ENCODE assay signal across 20 cellular contexts in the genomic region with DNA sequence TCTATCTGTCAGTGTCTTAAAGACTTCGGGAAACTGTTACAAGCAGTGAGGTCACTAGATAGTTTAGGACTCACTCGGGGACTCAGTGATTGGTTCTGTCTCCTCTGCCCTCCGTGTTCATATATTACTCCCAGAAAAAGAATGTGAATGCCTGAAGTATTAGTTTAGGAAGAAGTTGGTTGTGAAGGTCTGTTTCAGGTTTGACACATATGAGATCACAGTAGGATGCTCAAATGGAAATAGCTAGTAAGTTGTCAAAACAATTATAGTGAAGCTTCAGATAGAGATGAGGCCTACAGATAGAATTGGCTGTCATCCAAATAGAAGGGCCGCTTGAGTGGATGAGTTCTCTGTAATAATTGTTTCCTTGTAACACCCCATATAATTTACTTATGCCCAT.
DNase-seq lines count a peak whose midpoint lies in the region; ATAC-seq and TF ChIP-seq lines count a peak whose summit lies in the region.
"Had no signal": no experiment of that assay in that cellular context is flagged by ENCODE, and none has a peak within 500 bp of the region (broad histone marks: within the 10 kb centered on the region; RNA-seq: fewer than 3 reads in every experiment).

No MANE protein-coding gene starts in this region.

- no peak overlapping the region for H4K8ac ChIP-seq in IMR-90 (ENCODE audit: low read depth in 2 of 2, low read length in 2 of 2)

- H3K27me3 Mint-ChIP-seq in CD8-positive, alpha-beta T cell (ENCODE audit: low read depth) = no peaks in the 10 kb centered on the region
- H3K27me3 Mint-ChIP-seq: activated CD4-positive, alpha-beta T cell treated with anti-CD3 and anti-CD28 coated beads, Interleukin-2, amount 10 ng/mL, durations not matched to agents 24 days and 14 days had no signal

- dilution Hi-C loops in IMR-90 (cut with HindIII; ENCODE audit: low sequenced_read_pairs, unreplicated experiment) = no loop called here

- H3K9me3 Mint-ChIP-seq in CD8-positive, alpha-beta T cell = peaks cover 5% of the 10 kb centered on the region

- no peak overlapping the region for H2BK5ac ChIP-seq in IMR-90 (ENCODE audit: low read depth, low read length, poor library complexity, severe bottlenecking)

- H3K4ac ChIP-seq in IMR-90 (ENCODE audit: low read depth, low read length) = no peak overlapping the region

- H2AFZ ChIP-seq in IMR-90 (replicated peaks; ENCODE audit: low read length, poor library complexity) = no peak overlapping the region
- H2AFZ ChIP-seq: hepatocyte had no signal

- ATAC-seq in CD8-positive, alpha-beta T cell = no peak
- ATAC-seq in IMR-90 (ENCODE audit: low read depth) (peak; percentile 42), HG02884 (IDR thresholded peaks at IDR 0.05; ENCODE audit: unreplicated experiment) (no peak)
- ATAC-seq: PC-3 had no signal

- H4K5ac ChIP-seq in IMR-90 (ENCODE audit: low read depth, low read length) = no peak overlapping the region

- H3K4me1 Mint-ChIP-seq in CD8-positive, alpha-beta T cell (ENCODE audit: low read depth) = peaks cover 23% of the 10 kb centered on the region

- H3K4me1 ChIP-seq in CD8-positive, alpha-beta T cell (ENCODE audit: insufficient read depth, low read length) = no peaks in the 10 kb centered on the region
- peaks cover 5% of the 10 kb centered on the region for H3K4me1 ChIP-seq in IMR-90 (ENCODE audit: control insufficient read depth, insufficient read depth, low read length)
- H3K4me1 ChIP-seq: thyroid gland had no signal

- no peak for DNase-seq in CD8-positive, alpha-beta T cell
- DNase-seq in IMR-90 = peak; percentile 69
- peak; percentile 48 to 62 for DNase-seq in foreskin fibroblast
- DNase-seq in GM20000 (ENCODE audit: low spot score) = no peak
- no peak for DNase-seq in central memory CD4-positive, alpha-beta T cell
- no peak for DNase-seq in activated CD4-positive, alpha-beta T cell treated with anti-CD3 and anti-CD28 coated beads for 48 hours
- DNase-seq: activated CD4-positive, alpha-beta T cell treated with anti-CD3 and anti-CD28 coated beads, Interleukin-2, amount 10 ng/mL, durations not matched to agents 24 days and 14 days; activated naive CD4-positive, alpha-beta T cell treated with anti-CD3 and anti-CD28 coated beads, Interleukin-2, amount 50 U/mL, for 16 hours; activated T-cell treated with anti-CD3 and anti-CD28 coated beads, Interleukin-2, amount 50 U/mL, for 1 hour; HCEC 1CT; kidney; NCI-H524 treated with DMSO at 0.1 percent for 48 hours; nephron progenitor cell; PC-3; T1000; thyroid gland had no signal

- intact Hi-C loops in CD8-positive, alpha-beta T cell (cut with DNase I, micrococcal nuclease) = no loop called here
- intact Hi-C loops in IMR-90 (cut with micrococcal nuclease) = no loop called here

- H3K9ac ChIP-seq in IMR-90 (ENCODE audit: low read depth, low read length) = no peak overlapping the region
- H3K9ac ChIP-seq: BLaER1 treated with 17β-estradiol and CSF1 and Interleukin-3, amounts not matched to agents 10 nM and 100 nM had no signal

- no peak overlapping the region for H3K4me2 ChIP-seq in IMR-90 (ENCODE audit: low read depth, low read length)
- H3K4me2 ChIP-seq: BLaER1 treated with 17β-estradiol and CSF1 and Interleukin-3, amounts not matched to agents 10 nM and 100 nM; hepatocyte had no signal

- CTCF ChIA-PET in CD8-positive, alpha-beta T cell (lab: Charles Lee) = interaction anchor here (1.0 kb wide), 1 partner anchor 11 kb away, joined by 3 read pairs; no protein-coding TSS in a partner anchor
- CTCF ChIA-PET in IMR-90 (lab: Yijun Ruan, JAX) = interaction anchor here (1.6 kb wide), 1 partner anchor 784 kb away, joined by 3 read pairs; no protein-coding TSS in a partner anchor

- no peaks in the 10 kb centered on the region for H3K36me3 ChIP-seq in CD8-positive, alpha-beta T cell (ENCODE audit: insufficient read depth, low read length)
- no peaks in the 10 kb centered on the region for H3K36me3 ChIP-seq in IMR-90 (ENCODE audit: control insufficient read depth, insufficient read depth, low read length)
- H3K36me3 ChIP-seq: thyroid gland had no signal

- H4K91ac ChIP-seq in IMR-90 (ENCODE audit: insufficient read depth, low read depth, low read length) = no peak overlapping the region

- H3K18ac ChIP-seq in IMR-90 (ENCODE audit: low read depth, low read length) = no peak overlapping the region

- POLR2A ChIA-PET in CD8-positive, alpha-beta T cell (lab: Charles Lee) = interaction anchor here (1.4 kb wide), 1 partner anchor 16 kb away, joined by 3 read pairs; no protein-coding TSS in a partner anchor
- POLR2A ChIA-PET in IMR-90 (lab: Charles Lee; ENCODE audit: unreplicated experiment) = no interaction called here

- H3K4me3 Mint-ChIP-seq in CD8-positive, alpha-beta T cell = no peak overlapping the region
- H3K4me3 Mint-ChIP-seq: activated CD4-positive, alpha-beta T cell treated with anti-CD3 and anti-CD28 coated beads, Interleukin-2, amount 10 ng/mL, durations not matched to agents 24 days and 14 days; nephron progenitor cell had no signal

- no peak overlapping the region for H2BK15ac ChIP-seq in IMR-90 (ENCODE audit: low read depth, low read length)

- no peaks in the 10 kb centered on the region for H4K20me1 ChIP-seq in IMR-90 (ENCODE audit: insufficient read depth, low read length)

- WGBS in IMR-90 (ENCODE audit: extremely low coverage in 2 of 2, insufficient read length in 1 of 2), 2 experiments = no CpG with 5 or more reads among the region's 4 CpGs

- peak overlapping the region; percentile 16 for H3K27ac Mint-ChIP-seq in CD8-positive, alpha-beta T cell
- H3K27ac Mint-ChIP-seq: activated CD4-positive, alpha-beta T cell treated with anti-CD3 and anti-CD28 coated beads, Interleukin-2, amount 10 ng/mL, durations not matched to agents 24 days and 14 days; nephron progenitor cell had no signal

- H3K79me1 ChIP-seq in IMR-90 (ENCODE audit: low read depth in 1 of 2, low read length in 2 of 2) = no peaks in the 10 kb centered on the region

- no peak for TF ChIP-seq POLR2A in IMR-90 (IDR thresholded peaks at IDR 0.05; ENCODE audit: low read depth, low read length)

- no peak overlapping the region for H2BK120ac ChIP-seq in IMR-90 (ENCODE audit: low read depth, low read length)

- H3K9me3 ChIP-seq in CD8-positive, alpha-beta T cell (ENCODE audit: low read length) = peaks cover 7% of the 10 kb centered on the region
- H3K9me3 ChIP-seq in IMR-90 (ENCODE audit: control insufficient read depth, insufficient read depth, low read length) = no peaks in the 10 kb centered on the region
- H3K9me3 ChIP-seq: thyroid gland had no signal

- no peak overlapping the region for H2AK9ac ChIP-seq in IMR-90 (replicated peaks; ENCODE audit: low read depth, low read length, poor library complexity)

- TF ChIP-seq CTCF in CD8-positive, alpha-beta T cell (IDR thresholded peaks at IDR 0.05) = no peak
- TF ChIP-seq CTCF in IMR-90 (conservative IDR thresholded peaks at IDR 0.05; ENCODE audit: low read depth, low read length) (no peak), VCaP (conservative IDR thresholded peaks at IDR 0.05) (no peak), foreskin fibroblast (IDR thresholded peaks at IDR 0.05; ENCODE audit: low read depth, low read length) (no peak), GM20000 (IDR thresholded peaks at IDR 0.05; ENCODE audit: extremely low read depth, missing control alignments) (no peak)

- H2BK20ac ChIP-seq in IMR-90 (ENCODE audit: low read depth, low read length) = no peak overlapping the region

- H3K56ac ChIP-seq in IMR-90 (ENCODE audit: extremely low read depth, insufficient read depth, low read length) = no peak overlapping the region

- in situ Hi-C loops in IMR-90 (cut with MboI; ENCODE audit: low sequenced_read_pairs) = no loop called here

- BruUV-seq in IMR-90 (replicated peaks; lab: Mats Ljungman, UMichigan) = no TSS peak

- no peak overlapping the region for H3K23ac ChIP-seq in IMR-90 (ENCODE audit: low read depth, low read length)

- TF ChIP-seq RAD21 in IMR-90 (IDR thresholded peaks at IDR 0.05; ENCODE audit: low read length) = no peak

- H3K14ac ChIP-seq in IMR-90 (replicated peaks; ENCODE audit: low read depth, low read length) = no peak overlapping the region

- H3K27me3 ChIP-seq in CD8-positive, alpha-beta T cell (ENCODE audit: insufficient read depth, low read length) = no peaks in the 10 kb centered on the region
- no peaks in the 10 kb centered on the region for H3K27me3 ChIP-seq in IMR-90 (ENCODE audit: control insufficient read depth, insufficient read depth, low read length)
- H3K27me3 ChIP-seq: BLaER1 treated with 17β-estradiol and CSF1 and Interleukin-3, amounts not matched to agents 10 nM and 100 nM; hepatocyte; thyroid gland had no signal

- H3K9me1 ChIP-seq in IMR-90 (ENCODE audit: insufficient read depth, low read length) = no peaks in the 10 kb centered on the region

- H3K4me3 ChIP-seq in CD8-positive, alpha-beta T cell (ENCODE audit: low read depth, low read length) = no peak overlapping the region
- no peak overlapping the region for H3K4me3 ChIP-seq in IMR-90 (ENCODE audit: insufficient read depth, low read depth, low read length)
- no peak overlapping the region for H3K4me3 ChIP-seq in foreskin fibroblast (ENCODE audit: low read depth in 1 of 2, low read length in 2 of 2)
- H3K4me3 ChIP-seq: BLaER1 treated with 17β-estradiol and CSF1 and Interleukin-3, amounts not matched to agents 10 nM and 100 nM; hepatocyte; thyroid gland had no signal

- H3K27ac ChIP-seq in CD8-positive, alpha-beta T cell (ENCODE audit: low read depth, low read length) = no peak overlapping the region
- H3K27ac ChIP-seq in IMR-90 (ENCODE audit: insufficient read depth, low read length) (no peak overlapping the region), VCaP (peak overlapping the region; percentile 59)
- H3K27ac ChIP-seq: BLaER1 treated with 17β-estradiol and CSF1 and Interleukin-3, amounts not matched to agents 10 nM and 100 nM; hepatocyte; thyroid gland had no signal

- no peak overlapping the region for H2AK5ac ChIP-seq in IMR-90 (ENCODE audit: low read depth, low read length)

- peaks cover 65% of the 10 kb centered on the region for H3K36me3 Mint-ChIP-seq in CD8-positive, alpha-beta T cell

TF ChIP-seq in IMR-90, 13 proteins besides CTCF, POLR2A, EP300 and RAD21 (continues in another document):
- no peak for TF ChIP-seq CEBPB (IDR thresholded peaks at IDR 0.05; ENCODE audit: low read depth, low read length)
- TF ChIP-seq, protein P1, sequence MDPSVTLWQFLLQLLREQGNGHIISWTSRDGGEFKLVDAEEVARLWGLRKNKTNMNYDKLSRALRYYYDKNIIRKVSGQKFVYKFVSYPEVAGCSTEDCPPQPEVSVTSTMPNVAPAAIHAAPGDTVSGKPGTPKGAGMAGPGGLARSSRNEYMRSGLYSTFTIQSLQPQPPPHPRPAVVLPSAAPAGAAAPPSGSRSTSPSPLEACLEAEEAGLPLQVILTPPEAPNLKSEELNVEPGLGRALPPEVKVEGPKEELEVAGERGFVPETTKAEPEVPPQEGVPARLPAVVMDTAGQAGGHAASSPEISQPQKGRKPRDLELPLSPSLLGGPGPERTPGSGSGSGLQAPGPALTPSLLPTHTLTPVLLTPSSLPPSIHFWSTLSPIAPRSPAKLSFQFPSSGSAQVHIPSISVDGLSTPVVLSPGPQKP (IDR thresholded peaks at IDR 0.05; ENCODE audit: borderline replicate concordance, low read depth, low read length) = no peak
- no peak for TF ChIP-seq RFX5 (IDR thresholded peaks at IDR 0.05; ENCODE audit: low read depth, low read length)
- TF ChIP-seq SMC3 (IDR thresholded peaks at IDR 0.05; ENCODE audit: low read depth, low read length) = no peak
- TF ChIP-seq NFE2L2 (IDR thresholded peaks at IDR 0.05; ENCODE audit: low read depth, low read length) = no peak
- no peak for TF ChIP-seq CHD1 (IDR thresholded peaks at IDR 0.05; ENCODE audit: low read depth, low read length)

Comparison
In these comparisons a context has a peak if more than half of its experiments do, and no peak if none do; other contexts are left out.
1. DNase-seq: peak in IMR-90 (single experiment) and foreskin fibroblast (2 of 2); none in CD8-positive, alpha-beta T cell (0 of 7), GM20000 (single experiment), central memory CD4-positive, alpha-beta T cell (single experiment) and activated CD4-positive, alpha-beta T cell treated with anti-CD3 and anti-CD28 coated beads for 48 hours (single experiment).